Comparison of ENCODE assay signal across 22 cellular contexts in genomic region chr16:80024443-80024842, GRCh38.
"Had no signal": no experiment of that assay in that cellular context is flagged by ENCODE, and none has a peak within 500 bp of the region (broad histone marks: within the 10 kb centered on the region; RNA-seq: fewer than 3 reads in every experiment).

No MANE protein-coding gene starts in this region.

- H3K9me3 ChIP-seq: body of pancreas had no signal

- H3K9me3 Mint-ChIP-seq: activated CD4-positive, alpha-beta memory T cell treated with anti-CD3 and anti-CD28 coated beads for 36 hours; activated CD4-positive, alpha-beta T cell treated with anti-CD3 and anti-CD28 coated beads, Interleukin-2, amount 10 ng/mL, durations not matched to agents 7 days and 5 days; activated T-cell treated with anti-CD3 and anti-CD28 coated beads, Interleukin-2, amount 50 U/mL, for 4 hours; central memory CD8-positive, alpha-beta T cell had no signal

- H3K4me1 ChIP-seq: body of pancreas had no signal

- ATAC-seq: activated T-cell treated with anti-CD3 and anti-CD28 coated beads, Interleukin-2, amount 50 U/mL, for 4 hours; body of pancreas had no signal

- H3K27ac Mint-ChIP-seq: activated CD4-positive, alpha-beta memory T cell treated with anti-CD3 and anti-CD28 coated beads for 36 hours; activated CD4-positive, alpha-beta T cell treated with anti-CD3 and anti-CD28 coated beads, Interleukin-2, amount 10 ng/mL, durations not matched to agents 7 days and 5 days had no signal

- H3K27ac ChIP-seq: body of pancreas, SK-N-MC, VCaP had no signal

- H3K4me3 Mint-ChIP-seq: activated CD4-positive, alpha-beta memory T cell treated with anti-CD3 and anti-CD28 coated beads for 36 hours; activated CD4-positive, alpha-beta T cell treated with anti-CD3 and anti-CD28 coated beads, Interleukin-2, amount 10 ng/mL, durations not matched to agents 7 days and 5 days; activated T-cell treated with anti-CD3 and anti-CD28 coated beads, Interleukin-2, amount 50 U/mL, for 4 hours; central memory CD8-positive, alpha-beta T cell had no signal

- H3K36me3 Mint-ChIP-seq: activated CD4-positive, alpha-beta memory T cell treated with anti-CD3 and anti-CD28 coated beads for 36 hours had no signal

- DNase-seq: activated CD4-positive, alpha-beta memory T cell treated with anti-CD3 and anti-CD28 coated beads for 36 hours; activated CD4-positive, alpha-beta T cell treated with anti-CD3 and anti-CD28 coated beads, Interleukin-2, amount 10 ng/mL, durations not matched to agents 7 days and 5 days; activated CD4-positive, CD25-positive, alpha-beta regulatory T cell; activated CD8-positive, alpha-beta memory T cell treated with anti-CD3 and anti-CD28 coated beads for 24 hours; activated effector memory CD4-positive, alpha-beta T cell treated with anti-CD3 and anti-CD28 coated beads, Interleukin-2, amount 50 U/mL, for 16 hours; activated naive CD4-positive, alpha-beta T cell treated with anti-CD3 and anti-CD28 coated beads, Interleukin-2, amount 50 U/mL, for 16 hours; activated T-cell treated with anti-CD3 and anti-CD28 coated beads, Interleukin-2, amount 50 U/mL, for 4 hours; aorta; body of pancreas; Kasumi-1; KBM-7; NCI-H1105 treated with DMSO at 0.1 percent for 48 hours; NCI-H1436 treated with DMSO at 0.1 percent for 48 hours; NCI-H187; NCI-H2081; NCI-H446; NCI-H524; SIG-M5; T-helper 1 cell had no signal

- H3K27me3 Mint-ChIP-seq: activated CD4-positive, alpha-beta T cell treated with anti-CD3 and anti-CD28 coated beads, Interleukin-2, amount 10 ng/mL, durations not matched to agents 7 days and 5 days had no signal

- H3K27me3 ChIP-seq: body of pancreas had no signal

- H3K4me3 ChIP-seq: body of pancreas, SK-N-MC had no signal
